ENCODE assay signal across 8 cellular contexts in genomic region chr19:57389194-57389729, GRCh38. TPM values are rescaled to one million over a fixed set of nuclear protein-coding genes. Genes with fewer than 3 reads are reported as not detected.
DNase-seq lines count a peak whose midpoint lies in the region; ATAC-seq and TF ChIP-seq lines count a peak whose summit lies in the region.

No MANE protein-coding gene starts in this region.

- no peaks in the 10 kb centered on the region for H4K20me1 ChIP-seq in SU-DHL-6 (ENCODE audit: low read depth, low read length)

- H3K4me3 ChIP-seq in SU-DHL-6 (ENCODE audit: insufficient read depth, low read length, poor library complexity, severe bottlenecking) (peak overlapping the region; percentile 72), fibroblast of villous mesenchyme (ENCODE audit: low read depth, low read length) (peak overlapping the region; percentile 97), skeletal muscle tissue (ENCODE audit: low read length in 3 of 3) (peak overlapping the region; percentile 82 to 95 (median 93))

- DNase-seq in fibroblast of villous mesenchyme (ENCODE audit: low read depth) (no peak), KBM-7 (no peak), head of caudate nucleus (no peak), D341Med (ENCODE audit: low spot score) (no peak), GM20000 (ENCODE audit: low spot score) (no peak)

- peak overlapping the region; percentile 95 for H2AFZ ChIP-seq in SU-DHL-6 (ENCODE audit: low read depth, low read length, severe bottlenecking)

- no peaks in the 10 kb centered on the region for H3F3A ChIP-seq in SU-DHL-6 (ENCODE audit: insufficient read depth)

- in situ Hi-C loops in KBM-7 (cut with MboI; ENCODE audit: low pct_unique_long_range_greater_than_20kb, low sequenced_read_pairs): no loop called here

- TF ChIP-seq CTCF in SU-DHL-6 (IDR thresholded peaks at IDR 0.05; ENCODE audit: insufficient read depth, low read length, poor library complexity, severe bottlenecking): no peak
- no peak for TF ChIP-seq CTCF in fibroblast of villous mesenchyme (IDR thresholded peaks at IDR 0.05; ENCODE audit: insufficient read depth, low read depth, low read length)
- TF ChIP-seq CTCF in GM20000 (IDR thresholded peaks at IDR 0.05; ENCODE audit: extremely low read depth, missing control alignments): no peak

- H3K4me2 ChIP-seq in SU-DHL-6 (ENCODE audit: low read depth, low read length, poor library complexity, severe bottlenecking): peak overlapping the region; percentile 87

- peak overlapping the region; percentile 78 for H3K9ac ChIP-seq in SU-DHL-6 (ENCODE audit: low read length)
- peak overlapping the region; percentile 89 to 96 (median 94) for H3K9ac ChIP-seq in skeletal muscle tissue (ENCODE audit: low read depth in 1 of 3, low read length in 3 of 3)

- H3K36me3 ChIP-seq in SU-DHL-6 (ENCODE audit: low read length) (no peaks in the 10 kb centered on the region; the same call in 1 of the 2 replicates), skeletal muscle tissue (ENCODE audit: control insufficient read depth in 3 of 3, insufficient read depth in 3 of 3, low read length in 3 of 3) (peaks cover 9 to 12% (median 12%) of the 10 kb centered on the region in 3 donors)

- no peaks in the 10 kb centered on the region for H3K9me2 ChIP-seq in SU-DHL-6 (replicated peaks; ENCODE audit: insufficient read depth, low read length)

- H3K27ac ChIP-seq in SU-DHL-6 (ENCODE audit: low read depth, low read length): peak overlapping the region; percentile 53
- peak overlapping the region; percentile 98 for H3K27ac ChIP-seq in skeletal muscle tissue (ENCODE audit: low read depth, low read length)

- peaks cover 41% of the 10 kb centered on the region for H3K79me2 ChIP-seq in SU-DHL-6 (ENCODE audit: insufficient read depth, low read length)

- H3K4me1 ChIP-seq in skeletal muscle tissue (ENCODE audit: control insufficient read depth in 3 of 3, insufficient read depth in 3 of 3, low read length in 3 of 3): peaks cover 13 to 22% (median 16%) of the 10 kb centered on the region in 3 donors

- H3K9me3 ChIP-seq in SU-DHL-6 (ENCODE audit: insufficient read depth, low read length) (no peaks in the 10 kb centered on the region), skeletal muscle tissue (ENCODE audit: control insufficient read depth in 3 of 3, low read length in 3 of 3) (no peaks in the 10 kb centered on the region)

- intact Hi-C loops in head of caudate nucleus (cut with DNase I): no loop called here

- ATAC-seq in GM21825 (IDR thresholded peaks at IDR 0.05; ENCODE audit: unreplicated experiment): peak; percentile 10

- H3K27me3 ChIP-seq in SU-DHL-6 (ENCODE audit: low read length) (no peaks in the 10 kb centered on the region), skeletal muscle tissue (ENCODE audit: control insufficient read depth in 3 of 3, insufficient read depth in 3 of 3, low read length in 3 of 3) (no peaks in the 10 kb centered on the region)

RNA-seq across cellular contexts. Expression of gene ZNF548, which starts 0.4 kb away (rescaled TPM):
- total RNA-seq in fibroblast of villous mesenchyme (15.8 and 19.0 TPM in 2 replicates), skeletal muscle tissue (27.7 TPM)

RNA-seq across cellular contexts. Expression of gene ZNF17, which starts 21.7 kb away (rescaled TPM):
- total RNA-seq in fibroblast of villous mesenchyme (10.4 and 15.1 TPM in 2 replicates), skeletal muscle tissue (14.1 TPM)

RNA-seq across cellular contexts. Expression of gene TRAPPC2B, which starts 25.9 kb away (rescaled TPM):
- total RNA-seq in fibroblast of villous mesenchyme: 8.4 and 11.7 TPM in 2 replicates
- 25.1 TPM for total RNA-seq in skeletal muscle tissue

RNA-seq across cellular contexts. Expression of gene ZNF547, which starts 25.9 kb away (rescaled TPM):
- total RNA-seq in fibroblast of villous mesenchyme (1.9 and 6.0 TPM in 2 replicates), skeletal muscle tissue (3.1 TPM)

RNA-seq across cellular contexts. Expression of gene ZNF304, which starts 38.2 kb away (rescaled TPM):
- total RNA-seq in fibroblast of villous mesenchyme (9.0 and 11.2 TPM in 2 replicates), skeletal muscle tissue (16.2 TPM)
